In genomic region chr1:37890378-37891014, GRCh38 we compare ENCODE assay signal across 8 cellular contexts. TPM values are rescaled to one million over a fixed set of nuclear protein-coding genes. Genes with fewer than 3 reads are reported as not detected.
DNase-seq lines count a peak whose midpoint lies in the region; ATAC-seq lines count a peak whose summit lies in the region.

No MANE protein-coding gene starts in this region.

- ATAC-seq in T-helper 17 cell = peak; percentile 48
- ATAC-seq in HG03442 (IDR thresholded peaks at IDR 0.05; ENCODE audit: unreplicated experiment) = no peak
- ATAC-seq in HG03139 (IDR thresholded peaks at IDR 0.05; ENCODE audit: unreplicated experiment) = no peak

- H3K4me3 ChIP-seq in skeletal muscle tissue (ENCODE audit: low read length in 3 of 3) = no peak overlapping the region

- H3K36me3 Mint-ChIP-seq in T-helper 17 cell (ENCODE audit: low read depth) = no peaks in the 10 kb centered on the region

- H3K9me3 ChIP-seq in T-helper 17 cell (ENCODE audit: control insufficient read depth, low read length, poor library complexity, severe bottlenecking) (no peaks in the 10 kb centered on the region), skeletal muscle tissue (ENCODE audit: control insufficient read depth in 3 of 3, low read length in 3 of 3) (no peaks in the 10 kb centered on the region)

- H3K27ac Mint-ChIP-seq in T-helper 17 cell = no peak overlapping the region

- no peaks in the 10 kb centered on the region for H3K27me3 ChIP-seq in skeletal muscle tissue (ENCODE audit: control insufficient read depth in 3 of 3, insufficient read depth in 3 of 3, low read length in 3 of 3)

- no peak overlapping the region for H3K4me3 Mint-ChIP-seq in T-helper 17 cell

- peak overlapping the region in 1 of 3 donors; percentile 30 for H3K9ac ChIP-seq in skeletal muscle tissue (ENCODE audit: low read depth in 1 of 3, low read length in 3 of 3)

- H3K4me1 Mint-ChIP-seq in T-helper 17 cell = no peaks in the 10 kb centered on the region

- peaks cover 31 to 43% (median 41%) of the 10 kb centered on the region in 3 donors for H3K36me3 ChIP-seq in skeletal muscle tissue (ENCODE audit: control insufficient read depth in 3 of 3, insufficient read depth in 3 of 3, low read length in 3 of 3)

- DNase-seq in NOMO-1 treated with DMSO at 0.1 percent for 48 hours (lab: John Stamatoyannopoulos, UW; ENCODE audit: unreplicated experiment) (peak; percentile 60), NOMO-1 treated with dmso at 0.1 percent for 144 hours (lab: John Stamatoyannopoulos, UW; ENCODE audit: unreplicated experiment) (no peak), NCI-H1092 treated with DMSO at 0.1 percent for 48 hours (lab: John Stamatoyannopoulos, UW) (peak; percentile 70), T-helper 17 cell (no peak), germinal center (ENCODE audit: low spot score) (peak; percentile 52)

- peak overlapping the region; percentile 55 for H3K27ac ChIP-seq in skeletal muscle tissue (ENCODE audit: low read depth, low read length)

- H3K4me1 ChIP-seq in skeletal muscle tissue (ENCODE audit: control insufficient read depth in 3 of 3, insufficient read depth in 3 of 3, low read length in 3 of 3) = peaks cover 0 to 6% (median 0%) of the 10 kb centered on the region in 3 donors

- no peaks in the 10 kb centered on the region for H3K27me3 Mint-ChIP-seq in T-helper 17 cell

RNA-seq across cellular contexts. Expression of gene MTF1, which starts 31.1 kb away (rescaled TPM):
- total RNA-seq in T-helper 17 cell (10 to 100 TPM; 25.5 to 26.6 TPM), skeletal muscle tissue (2.1 TPM)

RNA-seq across cellular contexts. Expression of gene INPP5B, which starts 56.4 kb away (rescaled TPM):
- 10 to 100 TPM; 16.7 to 24.5 TPM for total RNA-seq in T-helper 17 cell
- total RNA-seq in skeletal muscle tissue = 9.4 TPM

Comparison
In these comparisons a context has a peak if more than half of its experiments do, and no peak if none do; other contexts are left out.
1. DNase-seq: peak in NOMO-1 treated with DMSO at 0.1 percent for 48 hours (single experiment), NCI-H1092 treated with DMSO at 0.1 percent for 48 hours (single experiment) and germinal center (single experiment); none in NOMO-1 treated with dmso at 0.1 percent for 144 hours (single experiment) and T-helper 17 cell (0 of 3).